In the genomic region with DNA sequence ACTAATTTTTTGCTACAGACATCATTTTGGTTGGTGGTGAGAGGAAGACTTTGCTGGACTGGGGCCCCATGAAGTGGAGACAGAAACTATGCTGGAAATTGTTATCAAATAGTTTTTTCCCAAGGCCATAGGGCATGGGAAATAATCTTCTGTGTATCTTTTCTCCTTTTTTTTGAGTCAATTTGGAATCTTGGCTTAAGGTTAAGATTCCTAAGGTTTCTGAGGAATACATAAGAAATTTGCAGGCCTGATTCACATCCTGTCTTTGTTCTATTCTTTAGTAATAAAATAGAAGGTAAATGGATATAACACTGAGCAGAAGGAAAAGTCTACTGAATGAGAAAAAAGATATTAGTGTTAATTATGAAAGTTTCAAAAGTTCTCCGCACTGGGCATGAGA, we compare ENCODE assay signal across 24 cellular contexts. TPM values are rescaled to one million over a fixed set of nuclear protein-coding genes. Genes with fewer than 3 reads are reported as not detected.
DNase-seq lines count a peak whose midpoint lies in the region; ATAC-seq and TF ChIP-seq lines count a peak whose summit lies in the region.
"Had no signal": no experiment of that assay in that cellular context is flagged by ENCODE, and none has a peak within 500 bp of the region (broad histone marks: within the 10 kb centered on the region; RNA-seq: fewer than 3 reads in every experiment).

No MANE protein-coding gene starts in this region.

- no peak for TF ChIP-seq CTCF in AG10803 (conservative IDR thresholded peaks at IDR 0.05; ENCODE audit: low read length)
- TF ChIP-seq CTCF in HFFc6 (IDR thresholded peaks at IDR 0.05), result no peak
- TF ChIP-seq CTCF in astrocyte of the spinal cord (IDR thresholded peaks at IDR 0.05; ENCODE audit: low read depth, low read length), result no peak

- DNase-seq in AG10803 (ENCODE audit: low read depth) (peak; percentile 86), HFFc6 (peak; percentile 55), astrocyte of the spinal cord (ENCODE audit: low read depth, low spot score) (peak; percentile 33), memory B cell (ENCODE audit: low spot score in 2 of 2) (no peak), NCI-H82 treated with DMSO at 0.1 percent for 48 hours (lab: John Stamatoyannopoulos, UW; ENCODE audit: unreplicated experiment) (no peak), NCI-H524 (lab: John Stamatoyannopoulos, UW) (no peak), SIG-M5 (lab: John Stamatoyannopoulos, UW) (no peak)
- DNase-seq: activated CD4-positive, alpha-beta T cell treated with anti-CD3 and anti-CD28 coated beads for 1 hour; activated T-cell treated with anti-CD3 and anti-CD28 coated beads, Interleukin-2, amount 50 U/mL, for 24 hours; adrenal gland; central memory CD4-positive, alpha-beta T cell; DND-41; erythroblast; gastrocnemius medialis; KBM-7; kidney; lower lobe of right lung; NCI-H1436 treated with DMSO at 0.1 percent for 48 hours; NCI-H526; stimulated activated CD4-positive, alpha-beta T cell treated with anti-CD3 and anti-CD28 coated beads, Interleukin-2, amount 100 ng/mL, for 24 hours; stimulated activated naive CD4-positive, alpha-beta T cell treated with Interleukin-2 at 50 U/mL for 16 hours; thyroid gland had no signal

- H3K4me3 Mint-ChIP-seq in HFFc6 (peak overlapping the region; percentile 5), memory B cell (no peak overlapping the region)
- H3K4me3 Mint-ChIP-seq: activated T-cell treated with anti-CD3 and anti-CD28 coated beads, Interleukin-2, amount 50 U/mL, for 24 hours; B cell had no signal

- no peaks in the 10 kb centered on the region for H3K27me3 Mint-ChIP-seq in HFFc6 (ENCODE audit: insufficient read depth)
- no peaks in the 10 kb centered on the region for H3K27me3 Mint-ChIP-seq in memory B cell
- H3K27me3 Mint-ChIP-seq: activated T-cell treated with anti-CD3 and anti-CD28 coated beads, Interleukin-2, amount 50 U/mL, for 24 hours; B cell had no signal

- H3K4me1 Mint-ChIP-seq in HFFc6 (ENCODE audit: low read depth) (peaks cover 38% of the 10 kb centered on the region), memory B cell (peaks cover 14% of the 10 kb centered on the region)

- H3K27ac Mint-ChIP-seq in HFFc6 (peak overlapping the region; percentile 91), memory B cell (peak overlapping the region; percentile 25)
- H3K27ac Mint-ChIP-seq: activated T-cell treated with anti-CD3 and anti-CD28 coated beads, Interleukin-2, amount 50 U/mL, for 24 hours; B cell had no signal

- no peak overlapping the region for H3K4me3 ChIP-seq in AG10803 (ENCODE audit: low read length)
- no peak overlapping the region for H3K4me3 ChIP-seq in astrocyte of the spinal cord (ENCODE audit: low read depth, low read length)
- H3K4me3 ChIP-seq: adrenal gland, gastrocnemius medialis, lower lobe of right lung, thyroid gland had no signal

- no peak for ATAC-seq in memory B cell (ENCODE audit: low read depth)
- no peak for ATAC-seq in GM21737 (IDR thresholded peaks at IDR 0.05; ENCODE audit: unreplicated experiment)
- ATAC-seq: gastrocnemius medialis, lower lobe of right lung had no signal

- H3K9me3 Mint-ChIP-seq in HFFc6, result no peaks in the 10 kb centered on the region
- H3K9me3 Mint-ChIP-seq in memory B cell, result no peaks in the 10 kb centered on the region
- H3K9me3 Mint-ChIP-seq: activated T-cell treated with anti-CD3 and anti-CD28 coated beads, Interleukin-2, amount 50 U/mL, for 24 hours had no signal

- in situ Hi-C loops in astrocyte of the spinal cord (cut with HindIII; ENCODE audit: low sequenced_read_pairs), result no loop called here

- H3K36me3 Mint-ChIP-seq in HFFc6 (ENCODE audit: low read depth) (peaks cover 25% of the 10 kb centered on the region), memory B cell (peaks cover 45% of the 10 kb centered on the region)

RNA-seq across cellular contexts. Expression of gene SMC6, which starts 16.6 kb away (rescaled TPM):
- total RNA-seq in HFFc6 (2021; fragmentation: NEBNext Ultra II Directional; extraction: Animal tissue kit (Norgen Biotek cat#: 25700)), result 10 to 100 TPM; 13.4 to 17.6 (median 16.6) TPM

RNA-seq across cellular contexts. Expression of gene GEN1, which starts 16.9 kb away (rescaled TPM):
- total RNA-seq in HFFc6 (2021; fragmentation: NEBNext Ultra II Directional; extraction: Animal tissue kit (Norgen Biotek cat#: 25700)), result 10 to 100 TPM in 5 of 6 experiments, 1 to 10 TPM in 1; 9.8 to 16.5 (median 13.1) TPM

Comparison
In these comparisons a context has a peak if more than half of its experiments do, and no peak if none do; other contexts are left out.
1. DNase-seq: peak in AG10803 (single experiment), HFFc6 (single experiment) and astrocyte of the spinal cord (single experiment); none in memory B cell (0 of 2), NCI-H82 treated with DMSO at 0.1 percent for 48 hours (single experiment), NCI-H524 (0 of 2) and SIG-M5 (single experiment).